Comparison of ENCODE assay signal across 1 cellular context in the genomic region with DNA sequence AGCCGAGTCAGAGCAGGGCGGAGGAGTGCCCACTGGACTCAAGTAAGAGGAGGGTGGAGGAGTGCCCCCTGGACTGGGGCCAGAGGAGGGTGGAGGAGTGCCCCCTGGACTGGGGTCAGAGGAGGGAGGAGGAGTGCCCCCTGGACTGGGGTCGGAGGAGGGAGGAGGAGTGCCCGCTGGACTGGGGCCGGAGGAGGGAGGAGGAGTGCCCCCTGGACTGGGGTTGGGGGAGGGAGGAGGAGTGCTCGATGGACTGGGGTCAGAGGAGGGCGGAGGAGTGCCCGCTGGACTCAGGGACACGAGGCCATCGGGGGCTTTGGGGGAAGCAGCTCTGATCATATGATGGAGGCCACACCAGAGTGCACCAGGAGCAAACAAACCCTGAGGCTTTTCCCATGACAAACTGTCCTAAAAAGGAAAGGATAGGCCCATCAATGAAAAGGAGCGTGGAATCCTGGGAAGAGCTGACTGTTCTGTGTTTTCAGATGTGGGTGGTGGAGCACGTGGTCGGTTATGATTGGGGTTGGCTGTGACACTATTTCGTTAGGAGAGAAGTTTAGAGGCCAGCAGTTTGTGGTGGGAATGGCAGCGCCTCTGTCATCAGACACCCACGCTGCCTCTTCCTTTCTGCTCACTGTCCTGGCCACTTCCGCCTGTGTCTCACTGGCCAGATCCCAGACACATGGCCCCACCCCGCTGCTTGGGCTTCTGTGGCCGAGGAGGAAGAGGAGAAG.
TF ChIP-seq lines count a peak whose summit lies in the region.

No MANE protein-coding gene starts in this region.

TF ChIP-seq in K562, 482 proteins besides CTCF, POLR2A, EP300 and RAD21 (continued from another document and continues in another):
- TF ChIP-seq MTA1 (IDR thresholded peaks at IDR 0.05; ENCODE audit: borderline replicate concordance) (peak; percentile 26; the same call in 1 of the 2 replicates), ZC3H4 (CRISPR knock-in tag; IDR thresholded peaks at IDR 0.05; ENCODE audit: borderline replicate concordance) (no peak), KAT7 (CRISPR knock-in tag; IDR thresholded peaks at IDR 0.05; ENCODE audit: borderline replicate concordance) (no peak), EGR1 (conservative IDR thresholded peaks at IDR 0.05) (peak; percentile 98), C11orf30 (IDR thresholded peaks at IDR 0.05; ENCODE audit: low read depth) (no peak), JUN (IDR thresholded peaks at IDR 0.05; ENCODE audit: borderline replicate concordance, low read depth, low read length) (peak; percentile 29; the same call in 1 of the 2 replicates), JUN (CRISPR knock-in tag; IDR thresholded peaks at IDR 0.05; ENCODE audit: borderline replicate concordance) (no peak; the same call in 1 of the 2 replicates), EP400 (IDR thresholded peaks at IDR 0.05) (peak; percentile 85), HSF4 (CRISPR knock-in tag; IDR thresholded peaks at IDR 0.05; ENCODE audit: borderline replicate concordance) (no peak), DACH1 (IDR thresholded peaks at IDR 0.05; ENCODE audit: partially characterized antibody) (no peak), ZNF121 (CRISPR knock-in tag; conservative IDR thresholded peaks at IDR 0.05) (no peak), ZNF668 (CRISPR knock-in tag; IDR thresholded peaks at IDR 0.05) (no peak), CBX1 (IDR thresholded peaks at IDR 0.05; ENCODE audit: low read depth) (peak; percentile 34; the same call in 1 of the 2 replicates), MECOM (CRISPR knock-in tag; IDR thresholded peaks at IDR 0.05) (no peak), KDM5B (IDR thresholded peaks at IDR 0.05; ENCODE audit: insufficient replicate concordance, low read depth, low read length) (no peak), ZKSCAN8 (CRISPR knock-in tag; IDR thresholded peaks at IDR 0.05) (peak; percentile 69)
- TF ChIP-seq, protein P1, sequence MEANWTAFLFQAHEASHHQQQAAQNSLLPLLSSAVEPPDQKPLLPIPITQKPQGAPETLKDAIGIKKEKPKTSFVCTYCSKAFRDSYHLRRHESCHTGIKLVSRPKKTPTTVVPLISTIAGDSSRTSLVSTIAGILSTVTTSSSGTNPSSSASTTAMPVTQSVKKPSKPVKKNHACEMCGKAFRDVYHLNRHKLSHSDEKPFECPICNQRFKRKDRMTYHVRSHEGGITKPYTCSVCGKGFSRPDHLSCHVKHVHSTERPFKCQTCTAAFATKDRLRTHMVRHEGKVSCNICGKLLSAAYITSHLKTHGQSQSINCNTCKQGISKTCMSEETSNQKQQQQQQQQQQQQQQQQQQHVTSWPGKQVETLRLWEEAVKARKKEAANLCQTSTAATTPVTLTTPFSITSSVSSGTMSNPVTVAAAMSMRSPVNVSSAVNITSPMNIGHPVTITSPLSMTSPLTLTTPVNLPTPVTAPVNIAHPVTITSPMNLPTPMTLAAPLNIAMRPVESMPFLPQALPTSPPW (CRISPR knock-in tag; IDR thresholded peaks at IDR 0.05), result peak; percentile 72
- TF ChIP-seq, protein P2, sequence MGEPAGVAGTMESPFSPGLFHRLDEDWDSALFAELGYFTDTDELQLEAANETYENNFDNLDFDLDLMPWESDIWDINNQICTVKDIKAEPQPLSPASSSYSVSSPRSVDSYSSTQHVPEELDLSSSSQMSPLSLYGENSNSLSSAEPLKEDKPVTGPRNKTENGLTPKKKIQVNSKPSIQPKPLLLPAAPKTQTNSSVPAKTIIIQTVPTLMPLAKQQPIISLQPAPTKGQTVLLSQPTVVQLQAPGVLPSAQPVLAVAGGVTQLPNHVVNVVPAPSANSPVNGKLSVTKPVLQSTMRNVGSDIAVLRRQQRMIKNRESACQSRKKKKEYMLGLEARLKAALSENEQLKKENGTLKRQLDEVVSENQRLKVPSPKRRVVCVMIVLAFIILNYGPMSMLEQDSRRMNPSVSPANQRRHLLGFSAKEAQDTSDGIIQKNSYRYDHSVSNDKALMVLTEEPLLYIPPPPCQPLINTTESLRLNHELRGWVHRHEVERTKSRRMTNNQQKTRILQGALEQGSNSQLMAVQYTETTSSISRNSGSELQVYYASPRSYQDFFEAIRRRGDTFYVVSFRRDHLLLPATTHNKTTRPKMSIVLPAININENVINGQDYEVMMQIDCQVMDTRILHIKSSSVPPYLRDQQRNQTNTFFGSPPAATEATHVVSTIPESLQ (CRISPR knock-in tag; IDR thresholded peaks at IDR 0.05), result no peak
- TF ChIP-seq, protein P3, sequence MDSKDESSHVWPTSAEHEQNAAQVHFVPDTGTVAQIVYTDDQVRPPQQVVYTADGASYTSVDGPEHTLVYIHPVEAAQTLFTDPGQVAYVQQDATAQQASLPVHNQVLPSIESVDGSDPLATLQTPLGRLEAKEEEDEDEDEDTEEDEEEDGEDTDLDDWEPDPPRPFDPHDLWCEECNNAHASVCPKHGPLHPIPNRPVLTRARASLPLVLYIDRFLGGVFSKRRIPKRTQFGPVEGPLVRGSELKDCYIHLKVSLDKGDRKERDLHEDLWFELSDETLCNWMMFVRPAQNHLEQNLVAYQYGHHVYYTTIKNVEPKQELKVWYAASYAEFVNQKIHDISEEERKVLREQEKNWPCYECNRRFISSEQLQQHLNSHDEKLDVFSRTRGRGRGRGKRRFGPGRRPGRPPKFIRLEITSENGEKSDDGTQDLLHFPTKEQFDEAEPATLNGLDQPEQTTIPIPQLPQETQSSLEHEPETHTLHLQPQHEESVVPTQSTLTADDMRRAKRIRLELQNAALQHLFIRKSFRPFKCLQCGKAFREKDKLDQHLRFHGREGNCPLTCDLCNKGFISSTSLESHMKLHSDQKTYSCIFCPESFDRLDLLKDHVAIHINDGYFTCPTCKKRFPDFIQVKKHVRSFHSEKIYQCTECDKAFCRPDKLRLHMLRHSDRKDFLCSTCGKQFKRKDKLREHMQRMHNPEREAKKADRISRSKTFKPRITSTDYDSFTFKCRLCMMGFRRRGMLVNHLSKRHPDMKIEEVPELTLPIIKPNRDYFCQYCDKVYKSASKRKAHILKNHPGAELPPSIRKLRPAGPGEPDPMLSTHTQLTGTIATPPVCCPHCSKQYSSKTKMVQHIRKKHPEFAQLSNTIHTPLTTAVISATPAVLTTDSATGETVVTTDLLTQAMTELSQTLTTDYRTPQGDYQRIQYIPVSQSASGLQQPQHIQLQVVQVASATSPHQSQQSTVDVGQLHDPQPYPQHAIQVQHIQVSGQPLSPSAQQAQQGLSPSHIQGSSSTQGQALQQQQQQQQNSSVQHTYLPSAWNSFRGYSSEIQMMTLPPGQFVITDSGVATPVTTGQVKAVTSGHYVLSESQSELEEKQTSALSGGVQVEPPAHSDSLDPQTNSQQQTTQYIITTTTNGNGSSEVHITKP (IDR thresholded peaks at IDR 0.05; ENCODE audit: partially characterized antibody), result no peak
- TF ChIP-seq, protein P4, sequence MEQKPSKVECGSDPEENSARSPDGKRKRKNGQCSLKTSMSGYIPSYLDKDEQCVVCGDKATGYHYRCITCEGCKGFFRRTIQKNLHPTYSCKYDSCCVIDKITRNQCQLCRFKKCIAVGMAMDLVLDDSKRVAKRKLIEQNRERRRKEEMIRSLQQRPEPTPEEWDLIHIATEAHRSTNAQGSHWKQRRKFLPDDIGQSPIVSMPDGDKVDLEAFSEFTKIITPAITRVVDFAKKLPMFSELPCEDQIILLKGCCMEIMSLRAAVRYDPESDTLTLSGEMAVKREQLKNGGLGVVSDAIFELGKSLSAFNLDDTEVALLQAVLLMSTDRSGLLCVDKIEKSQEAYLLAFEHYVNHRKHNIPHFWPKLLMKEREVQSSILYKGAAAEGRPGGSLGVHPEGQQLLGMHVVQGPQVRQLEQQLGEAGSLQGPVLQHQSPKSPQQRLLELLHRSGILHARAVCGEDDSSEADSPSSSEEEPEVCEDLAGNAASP (IDR thresholded peaks at IDR 0.05), result no peak
- TF ChIP-seq, protein P5, sequence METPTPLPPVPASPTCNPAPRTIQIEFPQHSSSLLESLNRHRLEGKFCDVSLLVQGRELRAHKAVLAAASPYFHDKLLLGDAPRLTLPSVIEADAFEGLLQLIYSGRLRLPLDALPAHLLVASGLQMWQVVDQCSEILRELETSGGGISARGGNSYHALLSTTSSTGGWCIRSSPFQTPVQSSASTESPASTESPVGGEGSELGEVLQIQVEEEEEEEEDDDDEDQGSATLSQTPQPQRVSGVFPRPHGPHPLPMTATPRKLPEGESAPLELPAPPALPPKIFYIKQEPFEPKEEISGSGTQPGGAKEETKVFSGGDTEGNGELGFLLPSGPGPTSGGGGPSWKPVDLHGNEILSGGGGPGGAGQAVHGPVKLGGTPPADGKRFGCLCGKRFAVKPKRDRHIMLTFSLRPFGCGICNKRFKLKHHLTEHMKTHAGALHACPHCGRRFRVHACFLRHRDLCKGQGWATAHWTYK (CRISPR knock-in tag; IDR thresholded peaks at IDR 0.05), result peak; percentile 86
- TF ChIP-seq, protein P6, sequence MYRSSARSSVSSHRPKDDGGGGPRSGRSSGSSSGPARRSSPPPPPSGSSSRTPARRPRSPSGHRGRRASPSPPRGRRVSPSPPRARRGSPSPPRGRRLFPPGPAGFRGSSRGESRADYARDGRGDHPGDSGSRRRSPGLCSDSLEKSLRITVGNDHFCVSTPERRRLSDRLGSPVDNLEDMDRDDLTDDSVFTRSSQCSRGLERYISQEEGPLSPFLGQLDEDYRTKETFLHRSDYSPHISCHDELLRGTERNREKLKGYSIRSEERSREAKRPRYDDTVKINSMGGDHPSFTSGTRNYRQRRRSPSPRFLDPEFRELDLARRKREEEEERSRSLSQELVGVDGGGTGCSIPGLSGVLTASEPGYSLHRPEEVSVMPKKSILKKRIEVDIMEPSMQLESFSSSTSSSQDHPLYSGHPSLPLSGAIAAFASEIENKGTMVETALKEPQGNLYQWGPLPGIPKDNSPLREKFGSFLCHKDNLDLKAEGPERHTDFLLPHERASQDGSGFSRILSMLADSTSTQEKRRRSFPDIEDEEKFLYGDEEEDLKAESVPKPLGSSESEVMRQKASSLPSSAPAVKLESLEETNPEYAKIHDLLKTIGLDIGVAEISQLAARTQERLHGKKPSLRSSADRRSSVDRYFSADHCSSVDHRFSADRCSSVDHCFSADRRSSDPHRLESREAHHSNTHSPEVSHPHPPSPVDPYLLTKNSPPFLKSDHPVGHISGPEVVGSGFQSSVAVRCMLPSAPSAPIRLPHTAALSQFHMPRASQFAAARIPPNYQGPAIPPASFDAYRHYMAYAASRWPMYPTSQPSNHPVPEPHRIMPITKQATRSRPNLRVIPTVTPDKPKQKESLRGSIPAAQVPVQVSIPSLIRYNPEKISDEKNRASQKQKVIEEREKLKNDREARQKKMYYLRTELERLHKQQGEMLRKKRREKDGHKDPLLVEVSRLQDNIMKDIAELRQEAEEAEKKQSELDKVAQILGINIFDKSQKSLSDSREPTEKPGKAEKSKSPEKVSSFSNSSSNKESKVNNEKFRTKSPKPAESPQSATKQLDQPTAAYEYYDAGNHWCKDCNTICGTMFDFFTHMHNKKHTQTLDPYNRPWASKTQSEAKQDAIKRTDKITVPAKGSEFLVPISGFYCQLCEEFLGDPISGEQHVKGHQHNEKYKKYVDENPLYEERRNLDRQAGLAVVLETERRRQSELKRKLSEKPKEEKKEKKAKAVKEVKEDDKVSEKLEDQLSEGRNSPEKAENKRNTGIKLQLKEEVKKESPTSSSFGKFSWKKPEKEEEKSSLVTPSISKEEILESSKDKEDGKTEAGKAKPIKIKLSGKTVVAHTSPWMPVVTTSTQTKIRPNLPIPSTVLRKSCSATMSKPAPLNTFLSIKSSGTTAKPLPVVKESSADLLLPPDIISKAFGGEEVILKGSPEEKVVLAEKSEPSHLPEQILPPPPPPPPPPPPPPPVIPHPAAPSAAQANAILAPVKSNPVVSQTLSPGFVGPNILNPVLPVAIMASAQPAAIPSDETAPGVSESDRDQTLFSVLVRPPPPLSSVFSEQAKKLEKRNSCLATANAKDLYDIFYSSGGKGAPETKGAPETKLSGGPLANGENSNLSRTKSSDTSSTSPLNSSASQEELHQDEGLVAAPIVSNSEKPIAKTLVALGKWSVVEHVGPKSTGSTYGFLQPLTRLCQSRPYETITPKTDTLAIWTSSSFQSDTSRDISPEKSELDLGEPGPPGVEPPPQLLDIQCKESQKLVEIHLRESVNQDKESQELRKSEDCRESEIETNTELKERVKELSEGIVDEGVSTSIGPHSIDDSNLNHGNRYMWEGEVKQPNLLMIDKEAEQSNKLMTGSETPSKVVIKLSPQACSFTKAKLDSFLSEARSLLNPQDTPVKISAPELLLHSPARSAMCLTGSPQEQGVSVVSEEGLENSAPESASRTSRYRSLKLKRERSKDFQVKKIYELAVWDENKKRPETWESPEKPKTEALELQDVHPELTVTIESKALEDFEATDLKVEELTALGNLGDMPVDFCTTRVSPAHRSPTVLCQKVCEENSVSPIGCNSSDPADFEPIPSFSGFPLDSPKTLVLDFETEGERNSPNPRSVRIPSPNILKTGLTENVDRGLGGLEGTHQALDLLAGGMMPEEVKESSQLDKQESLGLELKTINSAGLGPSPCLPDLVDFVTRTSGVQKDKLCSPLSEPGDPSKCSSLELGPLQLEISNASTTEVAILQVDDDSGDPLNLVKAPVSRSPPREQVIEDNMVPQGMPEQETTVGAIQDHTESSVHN (IDR thresholded peaks at IDR 0.05; ENCODE audit: borderline replicate concordance in 1 of 2, low read depth in 1 of 2), result no peak
- TF ChIP-seq, protein P7, sequence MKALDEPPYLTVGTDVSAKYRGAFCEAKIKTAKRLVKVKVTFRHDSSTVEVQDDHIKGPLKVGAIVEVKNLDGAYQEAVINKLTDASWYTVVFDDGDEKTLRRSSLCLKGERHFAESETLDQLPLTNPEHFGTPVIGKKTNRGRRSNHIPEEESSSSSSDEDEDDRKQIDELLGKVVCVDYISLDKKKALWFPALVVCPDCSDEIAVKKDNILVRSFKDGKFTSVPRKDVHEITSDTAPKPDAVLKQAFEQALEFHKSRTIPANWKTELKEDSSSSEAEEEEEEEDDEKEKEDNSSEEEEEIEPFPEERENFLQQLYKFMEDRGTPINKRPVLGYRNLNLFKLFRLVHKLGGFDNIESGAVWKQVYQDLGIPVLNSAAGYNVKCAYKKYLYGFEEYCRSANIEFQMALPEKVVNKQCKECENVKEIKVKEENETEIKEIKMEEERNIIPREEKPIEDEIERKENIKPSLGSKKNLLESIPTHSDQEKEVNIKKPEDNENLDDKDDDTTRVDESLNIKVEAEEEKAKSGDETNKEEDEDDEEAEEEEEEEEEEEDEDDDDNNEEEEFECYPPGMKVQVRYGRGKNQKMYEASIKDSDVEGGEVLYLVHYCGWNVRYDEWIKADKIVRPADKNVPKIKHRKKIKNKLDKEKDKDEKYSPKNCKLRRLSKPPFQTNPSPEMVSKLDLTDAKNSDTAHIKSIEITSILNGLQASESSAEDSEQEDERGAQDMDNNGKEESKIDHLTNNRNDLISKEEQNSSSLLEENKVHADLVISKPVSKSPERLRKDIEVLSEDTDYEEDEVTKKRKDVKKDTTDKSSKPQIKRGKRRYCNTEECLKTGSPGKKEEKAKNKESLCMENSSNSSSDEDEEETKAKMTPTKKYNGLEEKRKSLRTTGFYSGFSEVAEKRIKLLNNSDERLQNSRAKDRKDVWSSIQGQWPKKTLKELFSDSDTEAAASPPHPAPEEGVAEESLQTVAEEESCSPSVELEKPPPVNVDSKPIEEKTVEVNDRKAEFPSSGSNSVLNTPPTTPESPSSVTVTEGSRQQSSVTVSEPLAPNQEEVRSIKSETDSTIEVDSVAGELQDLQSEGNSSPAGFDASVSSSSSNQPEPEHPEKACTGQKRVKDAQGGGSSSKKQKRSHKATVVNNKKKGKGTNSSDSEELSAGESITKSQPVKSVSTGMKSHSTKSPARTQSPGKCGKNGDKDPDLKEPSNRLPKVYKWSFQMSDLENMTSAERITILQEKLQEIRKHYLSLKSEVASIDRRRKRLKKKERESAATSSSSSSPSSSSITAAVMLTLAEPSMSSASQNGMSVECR (CRISPR knock-in tag; IDR thresholded peaks at IDR 0.05), result no peak
